In genomic region chr6:161341638-161342037, GRCh38 we compare ENCODE assay signal across 27 cellular contexts.
DNase-seq lines count a peak whose midpoint lies in the region; ATAC-seq, FAIRE-seq and TF ChIP-seq lines count a peak whose summit lies in the region.
"Had no signal": no experiment of that assay in that cellular context is flagged by ENCODE, and none has a peak within 500 bp of the region (broad histone marks: within the 10 kb centered on the region; RNA-seq: fewer than 3 reads in every experiment).

No MANE protein-coding gene starts in this region.

- in situ Hi-C loops in mammary epithelial cell (cut with MboI; ENCODE audit: low sequenced_read_pairs in 2 of 2), result no loop called here

- H3K27ac ChIP-seq in mammary epithelial cell (ENCODE audit: insufficient read depth, low read depth, low read length) (no peak overlapping the region), breast epithelium (no peak overlapping the region), body of pancreas (peak overlapping the region in 2 of 4 donors; percentile 10 to 20), pancreas (peak overlapping the region in 1 of 4 donors; percentile 12)
- H3K27ac ChIP-seq: BLaER1 had no signal

- no peak for DNase-seq in mammary epithelial cell
- DNase-seq in breast epithelium (ENCODE audit: low spot score in 2 of 2), result no peak
- DNase-seq in body of pancreas, result peak in 3 of 4 donors; percentile 20 to 70 (median 35)
- peak in 3 of 6 donors; percentile 27 to 47 (median 33) for DNase-seq in pancreas
- no peak for DNase-seq in HPDE6-E6E7 (ENCODE audit: extremely low spot score)
- DNase-seq in T-helper 17 cell, result no peak
- DNase-seq: 8988T; ACHN; BE2C; C1 segment of cervical spinal cord; CD4-positive, alpha-beta memory T cell; CD4-positive, CD25-positive, alpha-beta regulatory T cell; CD8-positive, alpha-beta memory T cell; COR-L47; DMS 273 treated with DMSO at 0.1 percent for 48 hours; DMS153; DMS53; DMS79; DND-41; EL; GDM1 had no signal

- H3K79me2 ChIP-seq in mammary epithelial cell (ENCODE audit: insufficient read depth, low read length), result no peaks in the 10 kb centered on the region

- H3K4me2 ChIP-seq in mammary epithelial cell (ENCODE audit: insufficient read depth, low read depth, low read length), result no peak overlapping the region
- H3K4me2 ChIP-seq: BLaER1 had no signal

- intact Hi-C loops in mammary epithelial cell (cut with micrococcal nuclease) (no loop called here), breast epithelium (cut with DNase I; ENCODE audit: low total_unique reads) (no loop called here), body of pancreas (cut with DNase I) (no loop called here), pancreas (cut with DNase I) (no loop called here)

- no peaks in the 10 kb centered on the region for H3K4me1 Mint-ChIP-seq in T-helper 17 cell
- H3K4me1 Mint-ChIP-seq: CD14-positive monocyte; CD4-positive, alpha-beta memory T cell; CD4-positive, CD25-positive, alpha-beta regulatory T cell; CD8-positive, alpha-beta memory T cell had no signal

- no peak for TF ChIP-seq POLR2A in breast epithelium (IDR thresholded peaks at IDR 0.05)
- TF ChIP-seq POLR2A in body of pancreas (IDR thresholded peaks at IDR 0.05), result no peak

- ATAC-seq in body of pancreas (no peak), pancreas (peak; percentile 46 to 95 (median 82)), T-helper 17 cell (no peak)
- ATAC-seq: GM12878 had no signal

- H2AFZ ChIP-seq in mammary epithelial cell (ENCODE audit: low read depth, low read length), result peak overlapping the region; percentile 12

- BruUV-seq in mammary epithelial cell (replicated peaks; lab: Mats Ljungman, UMichigan), result no TSS peak

- H3K27me3 ChIP-seq in mammary epithelial cell (ENCODE audit: insufficient read depth, low read length), result no peaks in the 10 kb centered on the region
- no peaks in the 10 kb centered on the region for H3K27me3 ChIP-seq in breast epithelium
- no peaks in the 10 kb centered on the region for H3K27me3 ChIP-seq in body of pancreas
- H3K27me3 ChIP-seq in pancreas, result no peaks in the 10 kb centered on the region
- H3K27me3 ChIP-seq: BE2C, BLaER1 had no signal

- dilution Hi-C loops in mammary epithelial cell (cut with HindIII; ENCODE audit: low sequenced_read_pairs), result no loop called here

- H3K4me3 ChIP-seq in mammary epithelial cell (replicated peaks in 1 of 3; ENCODE audit: insufficient read depth in 1 of 3, low read depth in 2 of 3, low read length in 3 of 3) (no peak overlapping the region), breast epithelium (no peak overlapping the region), body of pancreas (no peak overlapping the region), pancreas (no peak overlapping the region)
- H3K4me3 ChIP-seq: BLaER1, GM12878 had no signal

- peaks cover 9% of the 10 kb centered on the region for H3K4me1 ChIP-seq in mammary epithelial cell (ENCODE audit: insufficient read depth, low read length)
- H3K4me1 ChIP-seq in breast epithelium, result no peaks in the 10 kb centered on the region
- peaks cover 15% of the 10 kb centered on the region for H3K4me1 ChIP-seq in body of pancreas
- H3K4me1 ChIP-seq in pancreas, result peaks cover 0 to 11% (median 0%) of the 10 kb centered on the region in 3 donors
- H3K4me1 ChIP-seq: BE2C, BLaER1 had no signal

- TF ChIP-seq CTCF in mammary epithelial cell (conservative IDR thresholded peaks at IDR 0.05 in 1 of 2, IDR thresholded peaks at IDR 0.05 in 1 of 2; ENCODE audit: extremely low read depth in 1 of 2, insufficient read depth in 1 of 2, low read depth in 1 of 2, low read length in 2 of 2), result no peak
- no peak for TF ChIP-seq CTCF in breast epithelium (IDR thresholded peaks at IDR 0.05)
- no peak for TF ChIP-seq CTCF in body of pancreas (IDR thresholded peaks at IDR 0.05)
- no peak for TF ChIP-seq CTCF in pancreas (IDR thresholded peaks at IDR 0.05)

- no peaks in the 10 kb centered on the region for H3K36me3 Mint-ChIP-seq in T-helper 17 cell (ENCODE audit: low read depth)
- H3K36me3 Mint-ChIP-seq: CD14-positive monocyte; CD4-positive, alpha-beta memory T cell; CD4-positive, CD25-positive, alpha-beta regulatory T cell; CD8-positive, alpha-beta memory T cell had no signal

- H4K20me1 ChIP-seq in mammary epithelial cell (ENCODE audit: insufficient read depth, low read length), result no peaks in the 10 kb centered on the region
- H4K20me1 ChIP-seq: BLaER1 had no signal

- WGBS in mammary epithelial cell (ENCODE audit: low coverage, missing lambda C conversion rate), result 80% methylated on average over 3 of the region's 4 CpGs
- 23 to 26% methylated on average over 4 of the region's 4 CpGs for WGBS in body of pancreas, 2 donors
- 11 to 19% methylated on average over 4 of the region's 4 CpGs for WGBS in pancreas, 2 donors

- H3K27me3 Mint-ChIP-seq in T-helper 17 cell, result peaks cover 16% of the 10 kb centered on the region

- H3K4me3 Mint-ChIP-seq in T-helper 17 cell, result no peak overlapping the region
- H3K4me3 Mint-ChIP-seq: CD14-positive monocyte; CD4-positive, alpha-beta memory T cell; CD4-positive, CD25-positive, alpha-beta regulatory T cell; CD8-positive, alpha-beta memory T cell had no signal

- H3K36me3 ChIP-seq in mammary epithelial cell (ENCODE audit: insufficient read depth, low read length) (no peaks in the 10 kb centered on the region), breast epithelium (no peaks in the 10 kb centered on the region), body of pancreas (replicated peaks in 1 of 2; ENCODE audit: insufficient read depth in 1 of 2, low read depth in 2 of 2) (no peaks in the 10 kb centered on the region), pancreas (no peaks in the 10 kb centered on the region)
- H3K36me3 ChIP-seq: BE2C, BLaER1 had no signal

- no peak overlapping the region for H3K9ac ChIP-seq in mammary epithelial cell (ENCODE audit: insufficient read depth, low read length)
- H3K9ac ChIP-seq: BLaER1 had no signal

- no peak overlapping the region for H3K27ac Mint-ChIP-seq in T-helper 17 cell
- H3K27ac Mint-ChIP-seq: CD14-positive monocyte; CD4-positive, alpha-beta memory T cell; CD4-positive, CD25-positive, alpha-beta regulatory T cell; CD8-positive, alpha-beta memory T cell had no signal

- no peak for FAIRE-seq in pancreas (lab: Jason Lieb, UNC)
- FAIRE-seq: A204.1, GM12878, GM12892, GM18507 had no signal

- no peaks in the 10 kb centered on the region for H3K9me3 ChIP-seq in mammary epithelial cell (replicated peaks; ENCODE audit: insufficient read depth, low read length)
- H3K9me3 ChIP-seq in breast epithelium, result no peaks in the 10 kb centered on the region
- H3K9me3 ChIP-seq in body of pancreas, result no peaks in the 10 kb centered on the region
- H3K9me3 ChIP-seq in pancreas, result no peaks in the 10 kb centered on the region
- H3K9me3 ChIP-seq in T-helper 17 cell (ENCODE audit: control insufficient read depth, low read length, poor library complexity, severe bottlenecking), result no peaks in the 10 kb centered on the region
- H3K9me3 ChIP-seq: BE2C had no signal

- CTCF ChIA-PET in mammary epithelial cell (lab: Charles Lee; ENCODE audit: low non-redundant PET), result no interaction called here

Comparison
In these comparisons a context has a peak if more than half of its experiments do, and no peak if none do; other contexts are left out.
1. DNase-seq: peak in body of pancreas (3 of 4); none in mammary epithelial cell (single experiment), breast epithelium (0 of 2), HPDE6-E6E7 (single experiment) and T-helper 17 cell (0 of 3).
2. ATAC-seq: peak in pancreas (4 of 4); none in body of pancreas (single experiment) and T-helper 17 cell (single experiment).